In the genomic region with DNA sequence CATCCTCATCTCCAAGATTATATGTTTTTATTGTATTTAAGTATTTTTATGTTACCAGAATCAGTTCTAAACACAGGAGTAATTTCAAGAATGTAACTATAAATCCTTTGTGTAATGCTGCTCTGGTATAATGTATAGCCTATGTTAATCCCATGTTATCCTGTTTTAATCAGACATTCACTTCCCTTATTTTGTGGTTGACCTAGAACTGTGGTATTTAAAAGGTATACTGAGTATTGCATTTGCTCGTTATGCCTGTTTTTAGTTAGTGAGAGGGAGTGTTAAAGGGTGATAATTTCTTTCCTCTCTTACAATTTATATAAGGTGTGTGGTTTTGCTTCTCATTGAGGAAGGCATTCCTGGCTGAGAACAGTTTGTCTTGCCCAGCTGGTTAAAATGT, we compare ENCODE assay signal across 30 cellular contexts.
"Had no signal": no experiment of that assay in that cellular context is flagged by ENCODE, and none has a peak within 500 bp of the region (broad histone marks: within the 10 kb centered on the region; RNA-seq: fewer than 3 reads in every experiment).

No MANE protein-coding gene starts in this region.

- H3K4me2 ChIP-seq: neural progenitor cell had no signal

- H3K9me3 ChIP-seq: adrenal gland, body of pancreas, colonic mucosa, esophagus squamous epithelium, heart right ventricle, left lung, lower lobe of right lung, spleen, testis, transverse colon had no signal

- ATAC-seq: activated CD4-positive, alpha-beta T cell treated with anti-CD3 and anti-CD28 coated beads for 36 hours; activated CD8-positive, alpha-beta memory T cell treated with anti-CD3 and anti-CD28 coated beads, Interleukin-2, amount 10 ng/mL, durations not matched to agents 7 days and 5 days; activated CD8-positive, alpha-beta T cell treated with anti-CD3 and anti-CD28 coated beads, Interleukin-2, amount 10 ng/mL, durations not matched to agents 7 days and 5 days; activated T-cell treated with anti-CD3 and anti-CD28 coated beads, Interleukin-2, amount 50 U/mL, for 72 hours; body of pancreas; heart right ventricle; left lung; lower lobe of right lung; natural killer cell; right cardiac atrium; stimulated activated naive CD8-positive, alpha-beta T cell treated with anti-CD3 and anti-CD28 coated beads, Interleukin-15, Interleukin-2, amounts not matched to agents 100 U/mL and 50 U/mL, for 24 hours had no signal

- H3K4me1 ChIP-seq: adrenal gland, body of pancreas, colonic mucosa, esophagus squamous epithelium, heart right ventricle, left lung, lower lobe of right lung, spleen, testis, transverse colon had no signal

- H2AFZ ChIP-seq: neural progenitor cell had no signal

- H3K27me3 ChIP-seq: adrenal gland, body of pancreas, colonic mucosa, esophagus squamous epithelium, heart right ventricle, left lung, neural progenitor cell, spleen, testis, transverse colon had no signal

- H3K27ac ChIP-seq: adrenal gland, body of pancreas, colonic mucosa, epithelial cell of prostate, esophagus squamous epithelium, heart right ventricle, left lung, lower lobe of right lung, neural progenitor cell, spleen, testis, transverse colon had no signal

- H3K4me3 ChIP-seq: adrenal gland, body of pancreas, colonic mucosa, esophagus squamous epithelium, heart right ventricle, left lung, lower lobe of right lung, neural progenitor cell, spleen, testis, transverse colon had no signal

- H3K9me3 Mint-ChIP-seq: activated naive CD4-positive, alpha-beta T cell treated with anti-CD3 and anti-CD28 coated beads for 36 hours; activated naive CD8-positive, alpha-beta T cell treated with anti-CD3 and anti-CD28 coated beads for 36 hours; activated T-cell treated with anti-CD3 and anti-CD28 coated beads, Interleukin-2, amount 50 U/mL, for 72 hours; natural killer cell; neural progenitor cell had no signal

- H3K27ac Mint-ChIP-seq: activated CD4-positive, alpha-beta T cell treated with anti-CD3 and anti-CD28 coated beads for 36 hours; activated CD8-positive, alpha-beta memory T cell treated with anti-CD3 and anti-CD28 coated beads, Interleukin-2, amount 10 ng/mL, durations not matched to agents 7 days and 5 days; activated CD8-positive, alpha-beta T cell treated with anti-CD3 and anti-CD28 coated beads, Interleukin-2, amount 10 ng/mL, durations not matched to agents 7 days and 5 days; activated naive CD8-positive, alpha-beta T cell treated with anti-CD3 and anti-CD28 coated beads for 36 hours; activated T-cell treated with anti-CD3 and anti-CD28 coated beads, Interleukin-2, amount 50 U/mL, for 72 hours; natural killer cell; neural progenitor cell had no signal

- H3K36me3 Mint-ChIP-seq: natural killer cell had no signal

- H3K36me3 ChIP-seq: colonic mucosa, neural progenitor cell, transverse colon had no signal

- H3K27me3 Mint-ChIP-seq: activated CD4-positive, alpha-beta T cell treated with anti-CD3 and anti-CD28 coated beads for 36 hours; activated CD8-positive, alpha-beta memory T cell treated with anti-CD3 and anti-CD28 coated beads, Interleukin-2, amount 10 ng/mL, durations not matched to agents 7 days and 5 days; activated naive CD8-positive, alpha-beta T cell treated with anti-CD3 and anti-CD28 coated beads for 36 hours had no signal

- H3K4me1 Mint-ChIP-seq: neural progenitor cell had no signal

- DNase-seq: activated CD4-positive, alpha-beta T cell treated with anti-CD3 and anti-CD28 coated beads for 36 hours; activated CD4-positive, CD25-positive, alpha-beta regulatory T cell; activated CD8-positive, alpha-beta memory T cell treated with anti-CD3 and anti-CD28 coated beads, Interleukin-2, amount 10 ng/mL, durations not matched to agents 7 days and 5 days; activated CD8-positive, alpha-beta T cell treated with anti-CD3 and anti-CD28 coated beads, Interleukin-2, amount 10 ng/mL, durations not matched to agents 7 days and 5 days; activated effector memory CD4-positive, alpha-beta T cell treated with Interleukin-2 at 50 U/mL for 16 hours; activated naive CD4-positive, alpha-beta T cell treated with anti-CD3 and anti-CD28 coated beads for 36 hours; activated naive CD8-positive, alpha-beta T cell treated with anti-CD3 and anti-CD28 coated beads for 36 hours; activated T-cell treated with anti-CD3 and anti-CD28 coated beads, Interleukin-2, amount 50 U/mL, for 72 hours; adrenal gland; aorta; body of pancreas; cerebellar nuclear complex; colonic mucosa; effector CD8-positive, alpha-beta T cell; esophagus squamous epithelium; foreskin melanocyte; heart right ventricle; left lung; lower lobe of right lung; mesenchymal stem cell; natural killer cell; posterior cingulate gyrus; right cardiac atrium; spleen; stimulated activated naive CD8-positive, alpha-beta T cell treated with anti-CD3 and anti-CD28 coated beads, Interleukin-15, Interleukin-2, amounts not matched to agents 100 U/mL and 50 U/mL, for 24 hours; T1000; testis; transverse colon had no signal

- H3K4me3 Mint-ChIP-seq: activated CD4-positive, alpha-beta T cell treated with anti-CD3 and anti-CD28 coated beads for 36 hours; activated CD8-positive, alpha-beta memory T cell treated with anti-CD3 and anti-CD28 coated beads, Interleukin-2, amount 10 ng/mL, durations not matched to agents 7 days and 5 days; activated CD8-positive, alpha-beta T cell treated with anti-CD3 and anti-CD28 coated beads, Interleukin-2, amount 10 ng/mL, durations not matched to agents 7 days and 5 days; activated naive CD4-positive, alpha-beta T cell treated with anti-CD3 and anti-CD28 coated beads for 36 hours; activated naive CD8-positive, alpha-beta T cell treated with anti-CD3 and anti-CD28 coated beads for 36 hours; activated T-cell treated with anti-CD3 and anti-CD28 coated beads, Interleukin-2, amount 50 U/mL, for 72 hours; natural killer cell; neural progenitor cell had no signal

- H3K9ac ChIP-seq: neural progenitor cell had no signal
